ENCODE assay signal across 10 cellular contexts in genomic region chr10:26540601-26541000, GRCh38.
DNase-seq lines count a peak whose midpoint lies in the region; ATAC-seq and TF ChIP-seq lines count a peak whose summit lies in the region.
"Had no signal": no experiment of that assay in that cellular context is flagged by ENCODE, and none has a peak within 500 bp of the region (broad histone marks: within the 10 kb centered on the region; RNA-seq: fewer than 3 reads in every experiment).

No MANE protein-coding gene starts in this region.

- H3K27ac ChIP-seq in body of pancreas, result no peak overlapping the region
- H3K27ac ChIP-seq: BLaER1 treated with 17β-estradiol and CSF1 and Interleukin-3, amounts not matched to agents 10 nM and 100 nM; testis had no signal

- no peaks in the 10 kb centered on the region for H3K27me3 Mint-ChIP-seq in activated CD4-positive, alpha-beta T cell treated with anti-CD3 and anti-CD28 coated beads, Interleukin-2, amount 10 ng/mL, durations not matched to agents 24 days and 14 days
- H3K27me3 Mint-ChIP-seq in activated B cell treated with CpG ODN at 0.5 μM for 24 hours, result no peaks in the 10 kb centered on the region

- H3K9me3 ChIP-seq in body of pancreas, result no peaks in the 10 kb centered on the region
- H3K9me3 ChIP-seq: BLaER1 treated with 17β-estradiol and CSF1 and Interleukin-3, amounts not matched to agents 10 nM and 100 nM; testis had no signal

- H3K36me3 ChIP-seq in H7 (replicated peaks; ENCODE audit: control insufficient read depth, insufficient read depth, low read length) (no peaks in the 10 kb centered on the region), body of pancreas (replicated peaks in 1 of 2; ENCODE audit: insufficient read depth in 1 of 2, low read depth in 2 of 2) (no peaks in the 10 kb centered on the region)

- H3K27ac Mint-ChIP-seq in activated CD4-positive, alpha-beta T cell treated with anti-CD3 and anti-CD28 coated beads, Interleukin-2, amount 10 ng/mL, durations not matched to agents 24 days and 14 days, result peak overlapping the region; percentile 31
- H3K27ac Mint-ChIP-seq in activated B cell treated with CpG ODN at 0.5 μM for 24 hours, result peak overlapping the region; percentile 75
- peak overlapping the region; percentile 26 for H3K27ac Mint-ChIP-seq in stimulated activated effector memory CD8-positive, alpha-beta T cell treated with anti-CD3 and anti-CD28 coated beads, Interleukin-12 subunit alpha, Interleukin-12 subunit beta, amount 100 ng/mL, for 72 hours

- POLR2A ChIA-PET in activated B cell treated with CpG ODN at 0.5 μM for 24 hours (lab: Charles Lee), result no interaction called here

- H3K9me3 Mint-ChIP-seq in activated CD4-positive, alpha-beta T cell treated with anti-CD3 and anti-CD28 coated beads, Interleukin-2, amount 10 ng/mL, durations not matched to agents 24 days and 14 days, result no peaks in the 10 kb centered on the region
- H3K9me3 Mint-ChIP-seq in activated B cell treated with CpG ODN at 0.5 μM for 24 hours, result no peaks in the 10 kb centered on the region
- no peaks in the 10 kb centered on the region for H3K9me3 Mint-ChIP-seq in stimulated activated effector memory CD8-positive, alpha-beta T cell treated with anti-CD3 and anti-CD28 coated beads, Interleukin-12 subunit alpha, Interleukin-12 subunit beta, amount 100 ng/mL, for 72 hours

- WGBS in body of pancreas, 2 donors, result 24 to 38% methylated on average over 5 of the region's 5 CpGs

- H3K4me1 ChIP-seq in body of pancreas, result no peaks in the 10 kb centered on the region
- H3K4me1 ChIP-seq: testis had no signal

- no peak overlapping the region for H3K4me3 Mint-ChIP-seq in activated CD4-positive, alpha-beta T cell treated with anti-CD3 and anti-CD28 coated beads, Interleukin-2, amount 10 ng/mL, durations not matched to agents 24 days and 14 days
- H3K4me3 Mint-ChIP-seq in activated B cell treated with CpG ODN at 0.5 μM for 24 hours, result no peak overlapping the region
- H3K4me3 Mint-ChIP-seq in stimulated activated effector memory CD8-positive, alpha-beta T cell treated with anti-CD3 and anti-CD28 coated beads, Interleukin-12 subunit alpha, Interleukin-12 subunit beta, amount 100 ng/mL, for 72 hours, result no peak overlapping the region

- intact Hi-C loops in activated CD4-positive, alpha-beta T cell treated with anti-CD3 and anti-CD28 coated beads, Interleukin-2, amount 10 ng/mL, durations not matched to agents 24 days and 14 days (cut with micrococcal nuclease), result no loop called here
- intact Hi-C loops in activated B cell treated with CpG ODN at 0.5 μM for 24 hours (cut with micrococcal nuclease), result loop anchor here (5.0 kb wide), 2 partner anchors 38 to 103 kb away; partner anchors contain the start of gene APBB1IP
- intact Hi-C loops in body of pancreas (cut with DNase I), result no loop called here

- H3K36me3 Mint-ChIP-seq in activated CD4-positive, alpha-beta T cell treated with anti-CD3 and anti-CD28 coated beads, Interleukin-2, amount 10 ng/mL, durations not matched to agents 24 days and 14 days (ENCODE audit: low read depth), result peaks cover 48% of the 10 kb centered on the region
- peaks cover 75% of the 10 kb centered on the region for H3K36me3 Mint-ChIP-seq in activated B cell treated with CpG ODN at 0.5 μM for 24 hours (ENCODE audit: low read depth)
- H3K36me3 Mint-ChIP-seq in stimulated activated effector memory CD8-positive, alpha-beta T cell treated with anti-CD3 and anti-CD28 coated beads, Interleukin-12 subunit alpha, Interleukin-12 subunit beta, amount 100 ng/mL, for 72 hours, result peaks cover 93% of the 10 kb centered on the region

- H3K27me3 ChIP-seq in H7 (ENCODE audit: control insufficient read depth, insufficient read depth, low read length), result no peaks in the 10 kb centered on the region
- H3K27me3 ChIP-seq in body of pancreas, result no peaks in the 10 kb centered on the region
- H3K27me3 ChIP-seq: BLaER1 treated with 17β-estradiol and CSF1 and Interleukin-3, amounts not matched to agents 10 nM and 100 nM; testis had no signal

- TF ChIP-seq CTCF in activated B cell treated with CpG ODN at 0.5 μM for 24 hours (IDR thresholded peaks at IDR 0.05) (no peak), body of pancreas (IDR thresholded peaks at IDR 0.05) (no peak)

- no peak for TF ChIP-seq POLR2A in body of pancreas (IDR thresholded peaks at IDR 0.05)

- peak; percentile 62 for ATAC-seq in activated B cell treated with CpG ODN at 0.5 μM for 24 hours (ENCODE audit: low read depth)
- ATAC-seq in stimulated activated effector memory CD8-positive, alpha-beta T cell treated with anti-CD3 and anti-CD28 coated beads, Interleukin-12 subunit alpha, Interleukin-12 subunit beta, amount 100 ng/mL, for 72 hours, result no peak
- no peak for ATAC-seq in body of pancreas

- H3K4me3 ChIP-seq in H7 (ENCODE audit: insufficient read depth, low read depth, low read length) (no peak overlapping the region), body of pancreas (no peak overlapping the region)
- H3K4me3 ChIP-seq: BLaER1 treated with 17β-estradiol and CSF1 and Interleukin-3, amounts not matched to agents 10 nM and 100 nM; testis had no signal

- peak; percentile 64 for DNase-seq in activated CD4-positive, alpha-beta T cell treated with anti-CD3 and anti-CD28 coated beads, Interleukin-2, amount 10 ng/mL, durations not matched to agents 24 days and 14 days
- no peak for DNase-seq in activated CD4-positive, alpha-beta T cell treated with anti-CD3 and anti-CD28 coated beads for 1 hour
- peak; percentile 67 for DNase-seq in H7
- DNase-seq in activated B cell treated with CpG ODN at 0.5 μM for 24 hours, result no peak
- DNase-seq in stimulated activated effector memory CD8-positive, alpha-beta T cell treated with anti-CD3 and anti-CD28 coated beads, Interleukin-12 subunit alpha, Interleukin-12 subunit beta, amount 100 ng/mL, for 72 hours (ENCODE audit: low spot score in 2 of 2), result no peak
- no peak for DNase-seq in medulla oblongata (ENCODE audit: extremely low spot score)
- no peak for DNase-seq in body of pancreas
- DNase-seq in SIG-M5 treated with dmso at 0.1 percent for 504 hours (lab: John Stamatoyannopoulos, UW; ENCODE audit: unreplicated experiment), result no peak
- DNase-seq: testis had no signal

- peaks cover 18% of the 10 kb centered on the region for H3K4me1 Mint-ChIP-seq in activated CD4-positive, alpha-beta T cell treated with anti-CD3 and anti-CD28 coated beads, Interleukin-2, amount 10 ng/mL, durations not matched to agents 24 days and 14 days
- peaks cover 33% of the 10 kb centered on the region for H3K4me1 Mint-ChIP-seq in activated B cell treated with CpG ODN at 0.5 μM for 24 hours
- peaks cover 27% of the 10 kb centered on the region for H3K4me1 Mint-ChIP-seq in stimulated activated effector memory CD8-positive, alpha-beta T cell treated with anti-CD3 and anti-CD28 coated beads, Interleukin-12 subunit alpha, Interleukin-12 subunit beta, amount 100 ng/mL, for 72 hours

- CTCF ChIA-PET in activated B cell treated with CpG ODN at 0.5 μM for 24 hours (lab: Charles Lee), result no interaction called here

Comparison
In these comparisons a context has a peak if more than half of its experiments do, and no peak if none do; other contexts are left out.
1. DNase-seq: peak in activated CD4-positive, alpha-beta T cell treated with anti-CD3 and anti-CD28 coated beads, Interleukin-2, amount 10 ng/mL, durations not matched to agents 24 days and 14 days (single experiment) and H7 (single experiment); none in activated CD4-positive, alpha-beta T cell treated with anti-CD3 and anti-CD28 coated beads for 1 hour (single experiment), activated B cell treated with CpG ODN at 0.5 μM for 24 hours (single experiment), stimulated activated effector memory CD8-positive, alpha-beta T cell treated with anti-CD3 and anti-CD28 coated beads, Interleukin-12 subunit alpha, Interleukin-12 subunit beta, amount 100 ng/mL, for 72 hours (0 of 2), medulla oblongata (single experiment), body of pancreas (0 of 4) and SIG-M5 treated with dmso at 0.1 percent for 504 hours (single experiment).
2. Peak in every context shown above with its lines, with median percentiles within 50 percentile points of each other: H3K27ac Mint-ChIP-seq.